ENCODE assay signal across 24 cellular contexts in the genomic region with DNA sequence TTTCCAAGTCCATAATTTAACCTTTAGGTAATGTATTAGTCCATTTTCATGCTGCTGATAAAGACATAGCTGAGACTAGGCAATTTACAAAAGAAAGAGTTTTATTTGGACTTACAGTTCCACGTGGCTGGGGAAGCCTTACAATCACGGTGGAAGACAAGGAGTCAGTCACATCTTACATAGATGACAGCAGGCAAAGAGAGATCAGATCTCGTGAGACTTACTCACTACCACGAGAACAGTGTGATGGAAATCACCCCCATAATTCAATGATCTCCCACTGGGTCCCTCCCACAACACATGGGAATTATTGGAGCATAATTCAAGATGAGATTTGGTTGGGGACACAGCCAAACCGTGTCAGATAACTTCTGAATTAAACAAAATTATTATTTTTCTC. TPM values are rescaled to one million over a fixed set of nuclear protein-coding genes. Genes with fewer than 3 reads are reported as not detected.
DNase-seq lines count a peak whose midpoint lies in the region; ATAC-seq and TF ChIP-seq lines count a peak whose summit lies in the region.
"Had no signal": no experiment of that assay in that cellular context is flagged by ENCODE, and none has a peak within 500 bp of the region (broad histone marks: within the 10 kb centered on the region; RNA-seq: fewer than 3 reads in every experiment).

No MANE protein-coding gene starts in this region.

- no peaks in the 10 kb centered on the region for H3K79me2 ChIP-seq in neural cell (replicated peaks; ENCODE audit: insufficient read depth, low read length)

- no peak for ATAC-seq in activated T-helper 17 cell treated with anti-CD3 and anti-CD28 coated beads, Interleukin-2, amount 50 U/mL, for 72 hours (replicated peaks)
- ATAC-seq in GM18909 (IDR thresholded peaks at IDR 0.05; ENCODE audit: poor library complexity, unreplicated experiment): no peak
- no peak for ATAC-seq in GM19351 (IDR thresholded peaks at IDR 0.05; ENCODE audit: unreplicated experiment)

- TF ChIP-seq EP300 in neural cell (conservative IDR thresholded peaks at IDR 0.05; ENCODE audit: poor library complexity, severe bottlenecking): peak; percentile 9

- no peak for TF ChIP-seq CTCF in HFFc6 (IDR thresholded peaks at IDR 0.05)
- TF ChIP-seq CTCF in neural cell (IDR thresholded peaks at IDR 0.05; ENCODE audit: poor library complexity, severe bottlenecking): no peak

- H3K4me2 ChIP-seq in neural cell (ENCODE audit: low read length): no peak overlapping the region
- H3K4me2 ChIP-seq: BLaER1 had no signal

- H3K27ac Mint-ChIP-seq in HFFc6: peak overlapping the region; percentile 56; the same call in 1 of the 2 replicates
- no peak overlapping the region for H3K27ac Mint-ChIP-seq in activated T-helper 17 cell treated with anti-CD3 and anti-CD28 coated beads, Interleukin-2, amount 50 U/mL, for 72 hours
- H3K27ac Mint-ChIP-seq: CD14-positive monocyte; CD4-positive, alpha-beta memory T cell; CD4-positive, CD25-positive, alpha-beta regulatory T cell; CD8-positive, alpha-beta memory T cell had no signal

- TF ChIP-seq RAD21 in neural cell (conservative IDR thresholded peaks at IDR 0.05): no peak

- no peaks in the 10 kb centered on the region for H3K9me3 Mint-ChIP-seq in HFFc6
- no peaks in the 10 kb centered on the region for H3K9me3 Mint-ChIP-seq in activated T-helper 17 cell treated with anti-CD3 and anti-CD28 coated beads, Interleukin-2, amount 50 U/mL, for 72 hours
- H3K9me3 Mint-ChIP-seq: CD4-positive, alpha-beta memory T cell had no signal

- H3K9ac ChIP-seq in neural cell (ENCODE audit: low read length): no peak overlapping the region
- H3K9ac ChIP-seq: BLaER1 had no signal

- H3K9me2 ChIP-seq in neural cell (ENCODE audit: insufficient read depth, low read length): no peaks in the 10 kb centered on the region

- no peak overlapping the region for H3K4me3 Mint-ChIP-seq in HFFc6
- no peak overlapping the region for H3K4me3 Mint-ChIP-seq in activated T-helper 17 cell treated with anti-CD3 and anti-CD28 coated beads, Interleukin-2, amount 50 U/mL, for 72 hours
- H3K4me3 Mint-ChIP-seq: CD14-positive monocyte; CD4-positive, alpha-beta memory T cell; CD4-positive, CD25-positive, alpha-beta regulatory T cell; CD8-positive, alpha-beta memory T cell had no signal

- no peaks in the 10 kb centered on the region for H3K36me3 ChIP-seq in neural cell (ENCODE audit: insufficient read depth, low read length)
- H3K36me3 ChIP-seq: BE2C, BLaER1 had no signal

- H3K27me3 ChIP-seq in neural cell (ENCODE audit: insufficient read depth, low read depth, low read length): no peaks in the 10 kb centered on the region
- H3K27me3 ChIP-seq: BE2C, BLaER1 had no signal

- no peak overlapping the region for H2AFZ ChIP-seq in neural cell (ENCODE audit: low read depth, low read length)

- no peak for DNase-seq in HFFc6
- DNase-seq in amniotic epithelial cell (ENCODE audit: low read depth): peak; percentile 55
- no peak for DNase-seq in activated CD4-positive, alpha-beta T cell treated with anti-CD3 and anti-CD28 coated beads, Interleukin-2, amount 50 U/mL, for 1 hour
- DNase-seq: 8988T; ACHN; BE2C; C1 segment of cervical spinal cord; CD4-positive, alpha-beta memory T cell; CD4-positive, CD25-positive, alpha-beta regulatory T cell; CD8-positive, alpha-beta memory T cell; COR-L47; DMS 273 treated with DMSO at 0.1 percent for 48 hours; DMS153; DMS53; DMS79; DND-41; EL; GDM1 had no signal

- H3K27me3 Mint-ChIP-seq in HFFc6 (ENCODE audit: insufficient read depth): no peaks in the 10 kb centered on the region
- peaks cover 10% of the 10 kb centered on the region for H3K27me3 Mint-ChIP-seq in activated T-helper 17 cell treated with anti-CD3 and anti-CD28 coated beads, Interleukin-2, amount 50 U/mL, for 72 hours

- peaks cover 16% of the 10 kb centered on the region for H3K4me1 Mint-ChIP-seq in HFFc6 (ENCODE audit: low read depth)
- no peaks in the 10 kb centered on the region for H3K4me1 Mint-ChIP-seq in activated T-helper 17 cell treated with anti-CD3 and anti-CD28 coated beads, Interleukin-2, amount 50 U/mL, for 72 hours
- H3K4me1 Mint-ChIP-seq: CD14-positive monocyte; CD4-positive, alpha-beta memory T cell; CD4-positive, CD25-positive, alpha-beta regulatory T cell; CD8-positive, alpha-beta memory T cell had no signal

- peaks cover 31% of the 10 kb centered on the region for H3K36me3 Mint-ChIP-seq in HFFc6 (ENCODE audit: low read depth)
- no peaks in the 10 kb centered on the region for H3K36me3 Mint-ChIP-seq in activated T-helper 17 cell treated with anti-CD3 and anti-CD28 coated beads, Interleukin-2, amount 50 U/mL, for 72 hours (ENCODE audit: low read depth)
- H3K36me3 Mint-ChIP-seq: CD14-positive monocyte; CD4-positive, alpha-beta memory T cell; CD4-positive, CD25-positive, alpha-beta regulatory T cell; CD8-positive, alpha-beta memory T cell had no signal

- no peak overlapping the region for H3K27ac ChIP-seq in neural cell (ENCODE audit: low read length)
- H3K27ac ChIP-seq: BLaER1 had no signal

- no peak overlapping the region for H3K4me3 ChIP-seq in neural cell (ENCODE audit: low read length)
- H3K4me3 ChIP-seq: BLaER1 had no signal

- H3F3A ChIP-seq in neural cell (ENCODE audit: insufficient read depth, low read length, poor library complexity, severe bottlenecking): no peaks in the 10 kb centered on the region

- no peaks in the 10 kb centered on the region for H3K9me3 ChIP-seq in neural cell (ENCODE audit: low read length)
- H3K9me3 ChIP-seq: BE2C, BLaER1 had no signal

- H4K20me1 ChIP-seq in neural cell (ENCODE audit: insufficient read depth): no peaks in the 10 kb centered on the region
- H4K20me1 ChIP-seq: BLaER1 had no signal

TF ChIP-seq in neural cell, 6 proteins besides CTCF, POLR2A, EP300 and RAD21:
- TF ChIP-seq POLR2AphosphoS5 (IDR thresholded peaks at IDR 0.05) (no peak), TAF1 (IDR thresholded peaks at IDR 0.05; ENCODE audit: low read depth) (no peak), MXI1 (conservative IDR thresholded peaks at IDR 0.05; ENCODE audit: poor library complexity, severe bottlenecking) (no peak), REST (IDR thresholded peaks at IDR 0.05; ENCODE audit: borderline replicate concordance) (no peak)

RNA-seq across cellular contexts. Expression of gene CNIH3, which starts 44.0 kb away (rescaled TPM):
- 10 to 100 TPM; 18.6 to 32.3 (median 30.5) TPM for total RNA-seq in HFFc6 (2021; fragmentation: NEBNext Ultra II Directional; extraction: Animal tissue kit (Norgen Biotek cat#: 25700))
- polyA plus RNA-seq in neural cell: 4.7 and 9.3 TPM in 2 replicates
- polyA minus RNA-seq in neural cell: 7.5 and 10.2 TPM in 2 replicates
- 1 to 10 TPM; 1.4 to 3.0 TPM for total RNA-seq in activated T-helper 17 cell treated with anti-CD3 and anti-CD28 coated beads, Interleukin-2, amount 50 U/mL, for 72 hours

Comparison
In these comparisons a context has a peak if more than half of its experiments do, and no peak if none do; other contexts are left out.
1. RNA of gene CNIH3, which starts 44.0 kb away (total RNA-seq): 18.6 to 32.3 TPM in HFFc6; 1.4 to 3.0 TPM in activated T-helper 17 cell treated with anti-CD3 and anti-CD28 coated beads, Interleukin-2, amount 50 U/mL, for 72 hours; every median in the first group is over 4 times any median in the second.